8 cellular contexts compared by ENCODE assay signal in the genomic region with DNA sequence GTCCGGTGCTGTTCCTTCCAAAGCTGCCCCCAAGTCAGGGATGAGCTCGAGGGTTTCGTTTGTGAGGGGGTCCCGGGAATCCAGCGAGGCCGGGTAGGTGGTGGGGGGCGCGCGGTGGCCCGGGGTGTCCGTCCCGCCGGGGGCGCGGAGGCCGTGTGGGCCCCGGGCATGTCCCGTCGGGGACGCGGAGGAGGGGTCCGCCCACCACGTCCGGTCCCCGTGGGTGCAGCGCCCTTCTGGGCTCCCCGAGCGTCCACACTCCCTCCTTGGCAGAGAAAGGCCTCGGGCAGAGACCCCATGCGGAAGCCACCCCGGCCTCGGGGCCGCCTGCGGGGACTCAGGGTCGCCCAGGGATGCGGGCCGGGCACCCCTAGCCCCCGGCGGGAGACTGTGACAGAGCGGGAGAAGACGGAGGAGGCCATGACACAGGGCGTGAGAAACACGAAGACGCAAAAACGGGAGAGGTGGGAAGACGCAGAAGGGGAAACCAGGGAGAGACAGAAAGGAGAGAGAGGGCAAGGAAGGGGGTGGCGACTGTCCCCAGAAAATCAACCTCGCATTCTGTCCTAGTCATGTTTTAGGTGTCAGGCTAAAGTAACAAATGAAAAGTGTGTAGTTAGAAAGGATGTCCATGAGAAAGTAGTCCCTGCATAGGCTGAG. TPM values are rescaled to one million over a fixed set of nuclear protein-coding genes. Genes with fewer than 3 reads are reported as not detected.
DNase-seq lines count a peak whose midpoint lies in the region; ATAC-seq and TF ChIP-seq lines count a peak whose summit lies in the region.

No MANE protein-coding gene starts in this region.

- H3K27me3 ChIP-seq in CD4-positive, alpha-beta memory T cell (ENCODE audit: insufficient read depth, low read length): no peaks in the 10 kb centered on the region
- no peaks in the 10 kb centered on the region for H3K27me3 ChIP-seq in left ventricle myocardium inferior (ENCODE audit: low read depth)
- H3K27me3 ChIP-seq in prostate gland (replicated peaks; ENCODE audit: insufficient read depth): no peaks in the 10 kb centered on the region
- no peaks in the 10 kb centered on the region for H3K27me3 ChIP-seq in uterus

- ATAC-seq in GM19438 (IDR thresholded peaks at IDR 0.05; ENCODE audit: low read depth, unreplicated experiment): peak; percentile 30
- peak; percentile 25 for ATAC-seq in HG03565 (IDR thresholded peaks at IDR 0.05; ENCODE audit: unreplicated experiment)

- H3K27me3 Mint-ChIP-seq in CD4-positive, alpha-beta memory T cell: no peaks in the 10 kb centered on the region
- H3K27me3 Mint-ChIP-seq in activated naive CD8-positive, alpha-beta T cell: no peaks in the 10 kb centered on the region

- H3K9me3 ChIP-seq in CD4-positive, alpha-beta memory T cell (ENCODE audit: control insufficient read depth in 1 of 2, low read length in 2 of 2): peaks cover 5 to 10% of the 10 kb centered on the region in 2 donors
- H3K9me3 ChIP-seq in left ventricle myocardium inferior (replicated peaks): peaks cover 13% of the 10 kb centered on the region
- H3K9me3 ChIP-seq in prostate gland: no peaks in the 10 kb centered on the region
- H3K9me3 ChIP-seq in uterus: no peaks in the 10 kb centered on the region

- intact Hi-C loops in CD4-positive, alpha-beta memory T cell (cut with micrococcal nuclease): loop anchor here (1.0 to 5.0 kb wide), 7 partner anchors 21 to 371 kb away; a partner anchor contains a TSS
- intact Hi-C loops in left ventricle myocardium inferior (cut with micrococcal nuclease): no loop called here
- intact Hi-C loops in prostate gland (cut with DNase I): loop anchor here (2.0 to 10.0 kb wide), 2 partner anchors 20 to 242 kb away; a partner anchor contains a TSS
- intact Hi-C loops in uterus (cut with DNase I; ENCODE audit: low total_unique reads): no loop called here

- TF ChIP-seq POLR2A in prostate gland (IDR thresholded peaks at IDR 0.05) (no peak), uterus (IDR thresholded peaks at IDR 0.05) (no peak)

- H3K36me3 Mint-ChIP-seq in CD4-positive, alpha-beta memory T cell: peaks cover 18 to 31% of the 10 kb centered on the region in 2 donors
- peaks cover 10% of the 10 kb centered on the region for H3K36me3 Mint-ChIP-seq in activated naive CD8-positive, alpha-beta T cell

- under 1% methylated on average over 45 of the region's 48 CpGs for WGBS in prostate gland

- POLR2A ChIA-PET in CD4-positive, alpha-beta memory T cell (lab: Charles Lee; ENCODE audit: partially characterized antibody): interaction anchor here (0.7 to 5.0 kb wide), 16 partner anchors 9 to 296 kb away, joined by 3 to 144 read pairs (median 6); a partner anchor contains a TSS

- H3K4me1 ChIP-seq in CD4-positive, alpha-beta memory T cell (ENCODE audit: insufficient read depth, low read length): peaks cover 19% of the 10 kb centered on the region
- H3K4me1 ChIP-seq in left ventricle myocardium inferior (peaks cover 35% of the 10 kb centered on the region), prostate gland (replicated peaks) (no peaks in the 10 kb centered on the region), uterus (no peaks in the 10 kb centered on the region)

- peak overlapping the region; percentile 91 to 99 (median 98) for H3K27ac Mint-ChIP-seq in CD4-positive, alpha-beta memory T cell
- H3K27ac Mint-ChIP-seq in activated naive CD8-positive, alpha-beta T cell: peak overlapping the region; percentile 99

- no peak for TF ChIP-seq CTCF in left ventricle myocardium inferior (IDR thresholded peaks at IDR 0.05; ENCODE audit: borderline replicate concordance)
- TF ChIP-seq CTCF in prostate gland (IDR thresholded peaks at IDR 0.05): no peak
- TF ChIP-seq CTCF in uterus (IDR thresholded peaks at IDR 0.05): no peak

- peak overlapping the region; percentile 88 for H3K27ac ChIP-seq in CD4-positive, alpha-beta memory T cell (ENCODE audit: low read depth, low read length)
- H3K27ac ChIP-seq in left ventricle myocardium inferior (replicated peaks): peak overlapping the region; percentile 95
- peak overlapping the region; percentile 98 for H3K27ac ChIP-seq in prostate gland
- peak overlapping the region; percentile 95 for H3K27ac ChIP-seq in uterus

- H3K9me3 Mint-ChIP-seq in CD4-positive, alpha-beta memory T cell: peaks cover 0 to 12% (median 9%) of the 10 kb centered on the region in 8 donors
- no peaks in the 10 kb centered on the region for H3K9me3 Mint-ChIP-seq in activated naive CD8-positive, alpha-beta T cell (ENCODE audit: low read depth)

- CTCF ChIA-PET in CD4-positive, alpha-beta memory T cell (lab: Charles Lee; ENCODE audit: partially characterized antibody): interaction anchor here (0.6 to 4.5 kb wide), 14 partner anchors 9 to 605 kb away, joined by 3 to 56 read pairs (median 4); a partner anchor contains a TSS

- peak; percentile 43 to 63 (median 53) for DNase-seq in CD4-positive, alpha-beta memory T cell
- DNase-seq in SHP77 treated with DMSO at 0.1 percent for 48 hours (lab: John Stamatoyannopoulos, UW) (peak; percentile 33), left ventricle myocardium inferior (peak; percentile 50), prostate gland (ENCODE audit: low spot score) (peak; percentile 33), uterus (peak in 1 of 2 donors; percentile 52)

- H3K4me3 ChIP-seq in CD4-positive, alpha-beta memory T cell (ENCODE audit: low read length in 2 of 2): peak overlapping the region; percentile 83 to 96
- H3K4me3 ChIP-seq in left ventricle myocardium inferior: peak overlapping the region; percentile 94
- peak overlapping the region; percentile 58 to 84 for H3K4me3 ChIP-seq in prostate gland
- H3K4me3 ChIP-seq in uterus: peak overlapping the region; percentile 87 to 93

- peaks cover 15 to 35% (median 25%) of the 10 kb centered on the region in 4 donors for H3K4me1 Mint-ChIP-seq in CD4-positive, alpha-beta memory T cell
- H3K4me1 Mint-ChIP-seq in activated naive CD8-positive, alpha-beta T cell (ENCODE audit: low read depth): peaks cover 20% of the 10 kb centered on the region

- H3K36me3 ChIP-seq in CD4-positive, alpha-beta memory T cell (ENCODE audit: insufficient read depth, low read length): peaks cover 11% of the 10 kb centered on the region
- H3K36me3 ChIP-seq in left ventricle myocardium inferior (peaks cover 17% of the 10 kb centered on the region), prostate gland (no peaks in the 10 kb centered on the region), uterus (no peaks in the 10 kb centered on the region)

- H3K4me3 Mint-ChIP-seq in CD4-positive, alpha-beta memory T cell: peak overlapping the region; percentile 91 to 100 (median 100)
- H3K4me3 Mint-ChIP-seq in activated naive CD8-positive, alpha-beta T cell: peak overlapping the region; percentile 98

RNA-seq across cellular contexts. Expression of a gene that starts 0.7 kb away (rescaled TPM):
- total RNA-seq in CD4-positive, alpha-beta memory T cell: 1 to 10 TPM; 3.2 to 4.0 TPM
- 1 to 10 TPM in 1 of 2 donors, under 1 TPM in 1; 0.24 to 1.7 TPM for polyA plus RNA-seq in CD4-positive, alpha-beta memory T cell
- 0.58 TPM for total RNA-seq in left ventricle myocardium inferior
- 1 to 10 TPM; 2.8 to 4.0 TPM for total RNA-seq in prostate gland
- 1 to 10 TPM in 2 of 4 donors, under 1 TPM in 1, not detected in 1; 0.77 to 8.8 (median 4.8) TPM for total RNA-seq in uterus

RNA-seq across cellular contexts. Expression of a gene that starts 20.5 kb away (rescaled TPM):
- 10 to 100 TPM; 26.9 to 28.4 TPM for total RNA-seq in CD4-positive, alpha-beta memory T cell
- 10 to 100 TPM in 1 of 2 donors, 1 to 10 TPM in 1; 7.5 to 13.9 TPM for polyA plus RNA-seq in CD4-positive, alpha-beta memory T cell
- 7.1 TPM for total RNA-seq in left ventricle myocardium inferior
- total RNA-seq in prostate gland: 10 to 100 TPM; 27.6 to 28.9 TPM
- 10 to 100 TPM in 3 of 4 donors, 1 to 10 TPM in 1; 7.6 to 22.6 (median 16.5) TPM for total RNA-seq in uterus

RNA-seq across cellular contexts. Expression of a gene that starts 36.3 kb away (rescaled TPM):
- 10 to 100 TPM; 18.6 to 18.8 TPM for total RNA-seq in CD4-positive, alpha-beta memory T cell
- 10 to 100 TPM in 1 of 2 donors, 1 to 10 TPM in 1; 2.3 to 14.1 TPM for polyA plus RNA-seq in CD4-positive, alpha-beta memory T cell
- total RNA-seq in left ventricle myocardium inferior (2.4 TPM), prostate gland (10 to 100 TPM in 1 of 2 donors, 1 to 10 TPM in 1; 9.3 to 12.8 TPM), uterus (10 to 100 TPM in 2 of 4 donors, 1 to 10 TPM in 2; 3.6 to 13.7 (median 9.7) TPM)

Comparison
In these comparisons a context has a peak if more than half of its experiments do, and no peak if none do; other contexts are left out.
1. intact Hi-C loops: an anchor here in CD4-positive, alpha-beta memory T cell (1.0 to 5.0 kb wide) and prostate gland (2.0 to 10.0 kb wide); none called in left ventricle myocardium inferior and uterus.